ENCODE assay signal across 1 cellular context in genomic region chr19:38699027-38699346, GRCh38.
TF ChIP-seq lines count a peak whose summit lies in the region.

No MANE protein-coding gene starts in this region.

TF ChIP-seq in H1, 55 proteins besides CTCF, POLR2A, EP300 and RAD21:
- TF ChIP-seq CBX8 (IDR thresholded peaks at IDR 0.05; ENCODE audit: borderline replicate concordance, low read depth, low read length) (no peak), FOSL1 (IDR thresholded peaks at IDR 0.05; ENCODE audit: insufficient read depth, low read depth, low read length) (no peak), TAF7 (optimal IDR thresholded peaks at IDR 0.05; ENCODE audit: borderline replicate concordance, low read depth, low read length) (no peak), CTBP2 (IDR thresholded peaks at IDR 0.05; ENCODE audit: borderline replicate concordance, insufficient read depth, insufficient read length, low read length) (no peak), SP1 (IDR thresholded peaks at IDR 0.05; ENCODE audit: low read depth, low read length) (no peak), SIN3A (conservative IDR thresholded peaks at IDR 0.05 in 1 of 2, IDR thresholded peaks at IDR 0.05 in 1 of 2; ENCODE audit: low read depth in 1 of 2, low read length in 2 of 2) (no peak), BCL11A (IDR thresholded peaks at IDR 0.05; ENCODE audit: low read depth in 2 of 2, low read length in 2 of 2) (no peak), ASH2L (IDR thresholded peaks at IDR 0.05; ENCODE audit: low read length) (no peak), SP4 (IDR thresholded peaks at IDR 0.05; ENCODE audit: low read length) (no peak), RNF2 (IDR thresholded peaks at IDR 0.05; ENCODE audit: borderline replicate concordance, low read depth, low read length, missing control alignments, poor library complexity, severe bottlenecking) (no peak), RXRA (IDR thresholded peaks at IDR 0.05; ENCODE audit: insufficient read depth, low read depth, low read length) (no peak), SIX5 (IDR thresholded peaks at IDR 0.05; ENCODE audit: low read depth, low read length) (no peak)
- TF ChIP-seq, protein P1, sequence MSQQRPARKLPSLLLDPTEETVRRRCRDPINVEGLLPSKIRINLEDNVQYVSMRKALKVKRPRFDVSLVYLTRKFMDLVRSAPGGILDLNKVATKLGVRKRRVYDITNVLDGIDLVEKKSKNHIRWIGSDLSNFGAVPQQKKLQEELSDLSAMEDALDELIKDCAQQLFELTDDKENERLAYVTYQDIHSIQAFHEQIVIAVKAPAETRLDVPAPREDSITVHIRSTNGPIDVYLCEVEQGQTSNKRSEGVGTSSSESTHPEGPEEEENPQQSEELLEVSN (IDR thresholded peaks at IDR 0.05) = no peak
